In genomic region chr7:2158331-2159175, GRCh38 we compare ENCODE assay signal across 10 cellular contexts.
DNase-seq lines count a peak whose midpoint lies in the region; ATAC-seq, FAIRE-seq and TF ChIP-seq lines count a peak whose summit lies in the region.
"Had no signal": no experiment of that assay in that cellular context is flagged by ENCODE, and none has a peak within 500 bp of the region (broad histone marks: within the 10 kb centered on the region; RNA-seq: fewer than 3 reads in every experiment).

No MANE protein-coding gene starts in this region.

- H3K27me3 ChIP-seq in GM12878 (replicated peaks in 1 of 2; ENCODE audit: control insufficient read depth in 2 of 2, insufficient read depth in 2 of 2, low read length in 1 of 2) (no peaks in the 10 kb centered on the region), lower lobe of right lung (ENCODE audit: low read depth) (no peaks in the 10 kb centered on the region), tibial artery (no peaks in the 10 kb centered on the region)

- no peaks in the 10 kb centered on the region for H3K79me2 ChIP-seq in GM12878 (ENCODE audit: control insufficient read depth, insufficient read depth, low read length)

- 82% methylated on average over 13 of the region's 13 CpGs for WGBS in GM12878 (ENCODE audit: insufficient coverage, insufficient replicate concordance, low lambda C conversion rate, missing lambda C conversion rate)

- peak; percentile 40 for ATAC-seq in GM12878
- no peak for ATAC-seq in lower lobe of right lung

- H3K9me3 ChIP-seq in GM12878 (replicated peaks; ENCODE audit: control insufficient read depth, insufficient read depth, low read length) (no peaks in the 10 kb centered on the region), lower lobe of right lung (no peaks in the 10 kb centered on the region), tibial artery (no peaks in the 10 kb centered on the region)

- TF ChIP-seq EP300 in GM12878 (IDR thresholded peaks at IDR 0.05; ENCODE audit: borderline replicate concordance in 1 of 2, control insufficient read depth in 1 of 2, low read depth in 2 of 2, low read length in 2 of 2), result no peak

- TF ChIP-seq CTCF in GM12878 (IDR thresholded peaks at IDR 0.05 in 2 of 3, conservative IDR thresholded peaks at IDR 0.05 in 1 of 3; ENCODE audit: control insufficient read depth in 2 of 3, extremely low read depth in 1 of 3, insufficient read depth in 1 of 3, low read depth in 3 of 3, low read length in 3 of 3) (no peak), lower lobe of right lung (IDR thresholded peaks at IDR 0.05) (no peak), tibial artery (IDR thresholded peaks at IDR 0.05) (no peak)

- CTCF ChIA-PET in GM12878 (lab: Yijun Ruan, JAX), result interaction anchor here (1.2 to 1.5 kb wide), 3 partner anchors 8 to 121 kb away, joined by 3 to 5 read pairs (median 4); no protein-coding TSS in a partner anchor

- no peak overlapping the region for H3K4me2 ChIP-seq in GM12878 (ENCODE audit: control insufficient read depth, insufficient read depth)

- no peak overlapping the region for H3K9ac ChIP-seq in GM12878 (ENCODE audit: control insufficient read depth, insufficient read depth, low read length)

- SMC1A ChIA-PET in GM12878 (lab: Charles Lee; ENCODE audit: uncharacterized antibody, unreplicated experiment), result interaction anchor here (0.6 to 1.6 kb wide), 5 partner anchors 8 to 362 kb away, joined by 3 to 9 read pairs (median 3); no protein-coding TSS in a partner anchor

- no peaks in the 10 kb centered on the region for H3K4me1 ChIP-seq in GM12878 (ENCODE audit: control insufficient read depth, insufficient read depth, low read length)
- H3K4me1 ChIP-seq in lower lobe of right lung, result peaks cover 32% of the 10 kb centered on the region
- peaks cover 0 to 28% (median 18%) of the 10 kb centered on the region in 4 donors for H3K4me1 ChIP-seq in tibial artery

- H4K20me1 ChIP-seq in GM12878 (ENCODE audit: control insufficient read depth, insufficient read depth), result no peaks in the 10 kb centered on the region

- no peak for FAIRE-seq in GM12878 (lab: Jason Lieb, UNC)

- 0 out of 2 replicates have a peak overlapping the region, but pooled peaks have one; percentile 39 for H3K27ac ChIP-seq in GM12878 (ENCODE audit: control insufficient read depth, insufficient read depth)
- H3K27ac ChIP-seq in lower lobe of right lung, result peak overlapping the region; percentile 60
- peak overlapping the region; percentile 62 to 77 for H3K27ac ChIP-seq in tibial artery

- POLR2A ChIA-PET in GM12878 (lab: Charles Lee), result no interaction called here

- RAD21 ChIA-PET in GM12878 (lab: Charles Lee; ENCODE audit: unreplicated experiment), result interaction anchor here (1.2 kb wide), 1 partner anchor 8 kb away, joined by 6 read pairs; no protein-coding TSS in a partner anchor

- in situ Hi-C loops in GM12878 (cut with MboI), result no loop called here

- DNase-seq in NCI-H1417 (lab: John Stamatoyannopoulos, UW) (peak; percentile 19 to 80 (median 56)), NCI-H1417 treated with DMSO at 0.1 percent for 48 hours (lab: John Stamatoyannopoulos, UW) (no peak), GM12878 (ENCODE audit: low read depth, low spot score) (no peak), lower lobe of right lung (peak; percentile 42), tibial artery (peak in 1 of 2 donors; percentile 53), dermis blood vessel endothelial cell (no peak), LoVo (ENCODE audit: low spot score) (no peak), NCI-H526 treated with DMSO at 0.1 percent for 48 hours (lab: John Stamatoyannopoulos, UW) (no peak)
- DNase-seq: ACHN; activated T-cell treated with anti-CD3 and anti-CD28 coated beads, Interleukin-2, amount 50 U/mL, for 24 hours had no signal

- no peak overlapping the region for H2AFZ ChIP-seq in GM12878 (ENCODE audit: control insufficient read depth, low read depth, low read length)

- H3K4me3 ChIP-seq in GM12878, result no peak overlapping the region
- no peak overlapping the region for H3K4me3 ChIP-seq in lower lobe of right lung
- no peak overlapping the region for H3K4me3 ChIP-seq in tibial artery

- TF ChIP-seq RAD21 in GM12878 (IDR thresholded peaks at IDR 0.05; ENCODE audit: insufficient read depth, low read depth, low read length), result no peak

- H3K36me3 ChIP-seq in GM12878 (ENCODE audit: control insufficient read depth in 2 of 2, insufficient read depth in 2 of 2, low read length in 1 of 2) (peaks cover 1 to 5% of the 10 kb centered on the region in 2 experiments; a peak in 2 of 4 replicates), lower lobe of right lung (no peaks in the 10 kb centered on the region), tibial artery (no peaks in the 10 kb centered on the region)

- no peak for TF ChIP-seq POLR2A in GM12878 (IDR thresholded peaks at IDR 0.05; ENCODE audit: low read depth, low read length)

- intact Hi-C loops in GM12878 (cut with micrococcal nuclease; ENCODE audit: unreplicated experiment), result no loop called here
- intact Hi-C loops in lower lobe of right lung (cut with DNase I), result no loop called here
- intact Hi-C loops in tibial artery (cut with DNase I; ENCODE audit: low total_unique reads), result no loop called here

- no TSS peak for BruUV-seq in GM12878 (replicated peaks; lab: Mats Ljungman, UMichigan)

TF ChIP-seq in GM12878, 131 proteins besides CTCF, POLR2A, EP300 and RAD21:
- no peak for TF ChIP-seq MEF2B (IDR thresholded peaks at IDR 0.05; ENCODE audit: partially characterized antibody, poor library complexity, severe bottlenecking)
- TF ChIP-seq SRF (IDR thresholded peaks at IDR 0.05; ENCODE audit: low read depth in 2 of 2, low read length in 2 of 2), result no peak
- no peak for TF ChIP-seq SMAD1 (IDR thresholded peaks at IDR 0.05; ENCODE audit: low read depth, partially characterized antibody)
- no peak for TF ChIP-seq CHD4 (IDR thresholded peaks at IDR 0.05)
- no peak for TF ChIP-seq ZBED1 (IDR thresholded peaks at IDR 0.05; ENCODE audit: borderline replicate concordance)
- no peak for TF ChIP-seq REST (IDR thresholded peaks at IDR 0.05; ENCODE audit: low read depth, low read length)
- no peak for TF ChIP-seq HCFC1 (IDR thresholded peaks at IDR 0.05; ENCODE audit: low read length)
- no peak for TF ChIP-seq USF2 (IDR thresholded peaks at IDR 0.05; ENCODE audit: borderline replicate concordance, low read depth, low read length)
- TF ChIP-seq ZNF207 (IDR thresholded peaks at IDR 0.05; ENCODE audit: borderline replicate concordance), result no peak

Comparison
In these comparisons a context has a peak if more than half of its experiments do, and no peak if none do; other contexts are left out.
1. DNase-seq: peak in NCI-H1417 (3 of 3) and lower lobe of right lung (single experiment); none in NCI-H1417 treated with DMSO at 0.1 percent for 48 hours (single experiment), GM12878 (single experiment), dermis blood vessel endothelial cell (single experiment), LoVo (single experiment) and NCI-H526 treated with DMSO at 0.1 percent for 48 hours (single experiment).
2. Peak in every context shown above with its lines, with median percentiles within 50 percentile points of each other: H3K27ac ChIP-seq.